Comparison of ENCODE assay signal across 1 cellular context in the genomic region with DNA sequence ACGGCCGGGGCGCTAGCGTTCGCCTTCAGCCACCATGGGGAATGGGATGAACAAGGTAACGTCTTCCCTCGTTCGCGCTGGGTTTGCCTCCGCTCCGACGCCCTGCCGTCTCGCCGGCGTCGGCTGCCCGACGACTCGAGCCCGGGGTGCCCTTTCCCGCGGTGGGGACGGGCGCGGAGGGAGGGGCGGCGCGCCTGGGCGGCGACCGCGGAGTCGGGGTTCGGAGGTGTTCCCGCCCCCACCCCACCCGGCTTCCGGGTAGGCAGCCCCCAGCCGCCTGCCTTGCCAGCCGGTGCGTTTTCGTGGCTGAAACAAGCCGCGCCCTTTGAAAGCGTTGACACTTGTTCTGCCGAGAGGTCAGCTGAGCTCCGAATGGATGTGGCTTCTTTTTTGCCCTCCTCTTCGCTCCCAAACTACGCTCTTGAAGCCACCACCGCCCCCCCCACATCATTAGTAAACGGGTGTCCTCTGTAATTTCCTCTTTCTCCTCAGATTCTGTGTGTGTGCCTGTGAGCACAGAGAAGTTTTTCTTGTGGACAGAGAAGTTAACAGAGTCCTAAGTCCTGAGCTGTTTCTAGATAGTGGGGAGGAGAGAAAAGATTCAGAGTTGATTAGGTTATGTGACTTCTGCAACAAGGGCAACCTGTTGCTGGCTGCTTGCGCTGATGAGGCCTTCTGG.
TF ChIP-seq lines count a peak whose summit lies in the region.

No MANE protein-coding gene starts in this region.

TF ChIP-seq in HepG2, 621 proteins besides CTCF, POLR2A, EP300 and RAD21 (continued from another document and continues in another):
- TF ChIP-seq, protein P1, sequence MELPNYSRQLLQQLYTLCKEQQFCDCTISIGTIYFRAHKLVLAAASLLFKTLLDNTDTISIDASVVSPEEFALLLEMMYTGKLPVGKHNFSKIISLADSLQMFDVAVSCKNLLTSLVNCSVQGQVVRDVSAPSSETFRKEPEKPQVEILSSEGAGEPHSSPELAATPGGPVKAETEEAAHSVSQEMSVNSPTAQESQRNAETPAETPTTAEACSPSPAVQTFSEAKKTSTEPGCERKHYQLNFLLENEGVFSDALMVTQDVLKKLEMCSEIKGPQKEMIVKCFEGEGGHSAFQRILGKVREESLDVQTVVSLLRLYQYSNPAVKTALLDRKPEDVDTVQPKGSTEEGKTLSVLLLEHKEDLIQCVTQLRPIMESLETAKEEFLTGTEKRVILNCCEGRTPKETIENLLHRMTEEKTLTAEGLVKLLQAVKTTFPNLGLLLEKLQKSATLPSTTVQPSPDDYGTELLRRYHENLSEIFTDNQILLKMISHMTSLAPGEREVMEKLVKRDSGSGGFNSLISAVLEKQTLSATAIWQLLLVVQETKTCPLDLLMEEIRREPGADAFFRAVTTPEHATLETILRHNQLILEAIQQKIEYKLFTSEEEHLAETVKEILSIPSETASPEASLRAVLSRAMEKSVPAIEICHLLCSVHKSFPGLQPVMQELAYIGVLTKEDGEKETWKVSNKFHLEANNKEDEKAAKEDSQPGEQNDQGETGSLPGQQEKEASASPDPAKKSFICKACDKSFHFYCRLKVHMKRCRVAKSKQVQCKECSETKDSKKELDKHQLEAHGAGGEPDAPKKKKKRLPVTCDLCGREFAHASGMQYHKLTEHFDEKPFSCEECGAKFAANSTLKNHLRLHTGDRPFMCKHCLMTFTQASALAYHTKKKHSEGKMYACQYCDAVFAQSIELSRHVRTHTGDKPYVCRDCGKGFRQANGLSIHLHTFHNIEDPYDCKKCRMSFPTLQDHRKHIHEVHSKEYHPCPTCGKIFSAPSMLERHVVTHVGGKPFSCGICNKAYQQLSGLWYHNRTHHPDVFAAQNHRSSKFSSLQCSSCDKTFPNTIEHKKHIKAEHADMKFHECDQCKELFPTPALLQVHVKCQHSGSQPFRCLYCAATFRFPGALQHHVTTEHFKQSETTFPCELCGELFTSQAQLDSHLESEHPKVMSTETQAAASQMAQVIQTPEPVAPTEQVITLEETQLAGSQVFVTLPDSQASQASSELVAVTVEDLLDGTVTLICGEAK (IDR thresholded peaks at IDR 0.05): no peak
- TF ChIP-seq, protein P1 (CRISPR knock-in tag; IDR thresholded peaks at IDR 0.05): peak; percentile 64; the same call in 1 of the 2 replicates
- no peak for TF ChIP-seq ZNF383 (CRISPR knock-in tag; IDR thresholded peaks at IDR 0.05; ENCODE audit: borderline replicate concordance)
- TF ChIP-seq ISL2 (CRISPR knock-in tag; IDR thresholded peaks at IDR 0.05): peak; percentile 34; the same call in 1 of the 2 replicates
- TF ChIP-seq, protein P2, sequence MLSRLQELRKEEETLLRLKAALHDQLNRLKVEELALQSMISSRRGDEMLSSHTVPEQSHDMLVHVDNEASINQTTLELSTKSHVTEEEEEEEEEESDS (CRISPR knock-in tag; IDR thresholded peaks at IDR 0.05; ENCODE audit: borderline replicate concordance): no peak
- TF ChIP-seq PTBP1 (IDR thresholded peaks at IDR 0.05; ENCODE audit: low read depth, low read length, poor library complexity, severe bottlenecking): peak; percentile 90
- peak; percentile 64; the same call in 1 of the 2 replicates for TF ChIP-seq SPEN (CRISPR knock-in tag; IDR thresholded peaks at IDR 0.05; ENCODE audit: low read depth)
- peak; percentile 71; the same call in 1 of the 2 replicates for TF ChIP-seq MYC (CRISPR knock-in tag; IDR thresholded peaks at IDR 0.05; ENCODE audit: borderline replicate concordance)
- no peak for TF ChIP-seq ISX (CRISPR knock-in tag; conservative IDR thresholded peaks at IDR 0.05)
- TF ChIP-seq SRSF4 (IDR thresholded peaks at IDR 0.05; ENCODE audit: low read depth, low read length, poor library complexity, severe bottlenecking): no peak
- no peak for TF ChIP-seq ZNF569 (CRISPR knock-in tag; IDR thresholded peaks at IDR 0.05; ENCODE audit: borderline replicate concordance)
- no peak for TF ChIP-seq ZNF703 (CRISPR knock-in tag; IDR thresholded peaks at IDR 0.05; ENCODE audit: borderline replicate concordance)
- peak; percentile 82; the same call in 1 of the 2 replicates for TF ChIP-seq ZNF547 (CRISPR knock-in tag; IDR thresholded peaks at IDR 0.05)
- TF ChIP-seq ERF (CRISPR knock-in tag; IDR thresholded peaks at IDR 0.05): no peak
- TF ChIP-seq TCF12 (IDR thresholded peaks at IDR 0.05): no peak
- TF ChIP-seq TCF12 (CRISPR knock-in tag; IDR thresholded peaks at IDR 0.05): no peak
- TF ChIP-seq, protein P3, sequence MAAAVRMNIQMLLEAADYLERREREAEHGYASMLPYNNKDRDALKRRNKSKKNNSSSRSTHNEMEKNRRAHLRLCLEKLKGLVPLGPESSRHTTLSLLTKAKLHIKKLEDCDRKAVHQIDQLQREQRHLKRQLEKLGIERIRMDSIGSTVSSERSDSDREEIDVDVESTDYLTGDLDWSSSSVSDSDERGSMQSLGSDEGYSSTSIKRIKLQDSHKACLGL (CRISPR knock-in tag; IDR thresholded peaks at IDR 0.05): peak; percentile 60; the same call in 1 of the 2 replicates
- TF ChIP-seq ZNF225 (CRISPR knock-in tag; IDR thresholded peaks at IDR 0.05): peak; percentile 87; the same call in 1 of the 2 replicates
- TF ChIP-seq JUNB (CRISPR knock-in tag; IDR thresholded peaks at IDR 0.05; ENCODE audit: borderline replicate concordance): peak; percentile 49; the same call in 1 of the 2 replicates
- TF ChIP-seq MED8 (CRISPR knock-in tag; IDR thresholded peaks at IDR 0.05; ENCODE audit: insufficient replicate concordance): peak; percentile 77
- no peak; the same call in 1 of the 2 replicates for TF ChIP-seq ONECUT2 (CRISPR knock-in tag; IDR thresholded peaks at IDR 0.05)
- TF ChIP-seq, protein P4, sequence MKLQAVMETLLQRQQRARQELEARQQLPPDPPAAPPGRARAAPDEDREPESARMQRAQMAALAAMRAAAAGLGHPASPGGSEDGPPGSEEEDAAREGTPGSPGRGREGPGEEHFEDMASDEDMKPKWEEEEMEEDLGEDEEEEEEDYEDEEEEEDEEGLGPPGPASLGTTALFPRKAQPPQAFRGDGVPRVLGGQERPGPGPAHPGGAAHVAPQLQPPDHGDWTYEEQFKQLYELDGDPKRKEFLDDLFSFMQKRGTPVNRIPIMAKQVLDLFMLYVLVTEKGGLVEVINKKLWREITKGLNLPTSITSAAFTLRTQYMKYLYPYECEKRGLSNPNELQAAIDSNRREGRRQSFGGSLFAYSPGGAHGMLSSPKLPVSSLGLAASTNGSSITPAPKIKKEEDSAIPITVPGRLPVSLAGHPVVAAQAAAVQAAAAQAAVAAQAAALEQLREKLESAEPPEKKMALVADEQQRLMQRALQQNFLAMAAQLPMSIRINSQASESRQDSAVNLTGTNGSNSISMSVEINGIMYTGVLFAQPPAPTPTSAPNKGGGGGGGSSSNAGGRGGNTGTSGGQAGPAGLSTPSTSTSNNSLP (IDR thresholded peaks at IDR 0.05; ENCODE audit: low read depth, low read length): no peak
- no peak for TF ChIP-seq SOX5 (CRISPR knock-in tag; IDR thresholded peaks at IDR 0.05; ENCODE audit: borderline replicate concordance)
- no peak; the same call in 1 of the 2 replicates for TF ChIP-seq PRMT3 (CRISPR knock-in tag; IDR thresholded peaks at IDR 0.05; ENCODE audit: borderline replicate concordance, low read depth)
- TF ChIP-seq GABPA (IDR thresholded peaks at IDR 0.05; ENCODE audit: low read depth, low read length): no peak
- peak; percentile 40; the same call in 1 of the 2 replicates for TF ChIP-seq GABPA (CRISPR knock-in tag; IDR thresholded peaks at IDR 0.05; ENCODE audit: low read depth)
- no peak for TF ChIP-seq TCF7 (IDR thresholded peaks at IDR 0.05; ENCODE audit: low read depth)
- TF ChIP-seq ZNF530 (CRISPR knock-in tag; IDR thresholded peaks at IDR 0.05; ENCODE audit: low read depth): no peak
- TF ChIP-seq RFX5 (IDR thresholded peaks at IDR 0.05; ENCODE audit: low read depth, low read length): no peak
- TF ChIP-seq, protein P5, sequence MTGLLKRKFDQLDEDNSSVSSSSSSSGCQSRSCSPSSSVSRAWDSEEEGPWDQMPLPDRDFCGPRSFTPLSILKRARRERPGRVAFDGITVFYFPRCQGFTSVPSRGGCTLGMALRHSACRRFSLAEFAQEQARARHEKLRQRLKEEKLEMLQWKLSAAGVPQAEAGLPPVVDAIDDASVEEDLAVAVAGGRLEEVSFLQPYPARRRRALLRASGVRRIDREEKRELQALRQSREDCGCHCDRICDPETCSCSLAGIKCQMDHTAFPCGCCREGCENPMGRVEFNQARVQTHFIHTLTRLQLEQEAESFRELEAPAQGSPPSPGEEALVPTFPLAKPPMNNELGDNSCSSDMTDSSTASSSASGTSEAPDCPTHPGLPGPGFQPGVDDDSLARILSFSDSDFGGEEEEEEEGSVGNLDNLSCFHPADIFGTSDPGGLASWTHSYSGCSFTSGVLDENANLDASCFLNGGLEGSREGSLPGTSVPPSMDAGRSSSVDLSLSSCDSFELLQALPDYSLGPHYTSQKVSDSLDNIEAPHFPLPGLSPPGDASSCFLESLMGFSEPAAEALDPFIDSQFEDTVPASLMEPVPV (CRISPR knock-in tag; IDR thresholded peaks at IDR 0.05): no peak; the same call in 1 of the 2 replicates
- TF ChIP-seq, protein P6, sequence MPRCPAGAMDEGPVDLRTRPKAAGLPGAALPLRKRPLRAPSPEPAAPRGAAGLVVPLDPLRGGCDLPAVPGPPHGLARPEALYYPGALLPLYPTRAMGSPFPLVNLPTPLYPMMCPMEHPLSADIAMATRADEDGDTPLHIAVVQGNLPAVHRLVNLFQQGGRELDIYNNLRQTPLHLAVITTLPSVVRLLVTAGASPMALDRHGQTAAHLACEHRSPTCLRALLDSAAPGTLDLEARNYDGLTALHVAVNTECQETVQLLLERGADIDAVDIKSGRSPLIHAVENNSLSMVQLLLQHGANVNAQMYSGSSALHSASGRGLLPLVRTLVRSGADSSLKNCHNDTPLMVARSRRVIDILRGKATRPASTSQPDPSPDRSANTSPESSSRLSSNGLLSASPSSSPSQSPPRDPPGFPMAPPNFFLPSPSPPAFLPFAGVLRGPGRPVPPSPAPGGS (CRISPR knock-in tag; IDR thresholded peaks at IDR 0.05): peak; percentile 94; the same call in 1 of the 2 replicates
- TF ChIP-seq, protein P7, sequence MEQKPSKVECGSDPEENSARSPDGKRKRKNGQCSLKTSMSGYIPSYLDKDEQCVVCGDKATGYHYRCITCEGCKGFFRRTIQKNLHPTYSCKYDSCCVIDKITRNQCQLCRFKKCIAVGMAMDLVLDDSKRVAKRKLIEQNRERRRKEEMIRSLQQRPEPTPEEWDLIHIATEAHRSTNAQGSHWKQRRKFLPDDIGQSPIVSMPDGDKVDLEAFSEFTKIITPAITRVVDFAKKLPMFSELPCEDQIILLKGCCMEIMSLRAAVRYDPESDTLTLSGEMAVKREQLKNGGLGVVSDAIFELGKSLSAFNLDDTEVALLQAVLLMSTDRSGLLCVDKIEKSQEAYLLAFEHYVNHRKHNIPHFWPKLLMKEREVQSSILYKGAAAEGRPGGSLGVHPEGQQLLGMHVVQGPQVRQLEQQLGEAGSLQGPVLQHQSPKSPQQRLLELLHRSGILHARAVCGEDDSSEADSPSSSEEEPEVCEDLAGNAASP (CRISPR knock-in tag; IDR thresholded peaks at IDR 0.05; ENCODE audit: borderline replicate concordance): no peak; the same call in 1 of the 2 replicates
- no peak for TF ChIP-seq ZSCAN29 (CRISPR knock-in tag; conservative IDR thresholded peaks at IDR 0.05)
- no peak for TF ChIP-seq RCOR2 (CRISPR knock-in tag; IDR thresholded peaks at IDR 0.05)
- no peak; the same call in 1 of the 2 replicates for TF ChIP-seq ZNF670 (CRISPR knock-in tag; IDR thresholded peaks at IDR 0.05; ENCODE audit: borderline replicate concordance)
- TF ChIP-seq, protein P8, sequence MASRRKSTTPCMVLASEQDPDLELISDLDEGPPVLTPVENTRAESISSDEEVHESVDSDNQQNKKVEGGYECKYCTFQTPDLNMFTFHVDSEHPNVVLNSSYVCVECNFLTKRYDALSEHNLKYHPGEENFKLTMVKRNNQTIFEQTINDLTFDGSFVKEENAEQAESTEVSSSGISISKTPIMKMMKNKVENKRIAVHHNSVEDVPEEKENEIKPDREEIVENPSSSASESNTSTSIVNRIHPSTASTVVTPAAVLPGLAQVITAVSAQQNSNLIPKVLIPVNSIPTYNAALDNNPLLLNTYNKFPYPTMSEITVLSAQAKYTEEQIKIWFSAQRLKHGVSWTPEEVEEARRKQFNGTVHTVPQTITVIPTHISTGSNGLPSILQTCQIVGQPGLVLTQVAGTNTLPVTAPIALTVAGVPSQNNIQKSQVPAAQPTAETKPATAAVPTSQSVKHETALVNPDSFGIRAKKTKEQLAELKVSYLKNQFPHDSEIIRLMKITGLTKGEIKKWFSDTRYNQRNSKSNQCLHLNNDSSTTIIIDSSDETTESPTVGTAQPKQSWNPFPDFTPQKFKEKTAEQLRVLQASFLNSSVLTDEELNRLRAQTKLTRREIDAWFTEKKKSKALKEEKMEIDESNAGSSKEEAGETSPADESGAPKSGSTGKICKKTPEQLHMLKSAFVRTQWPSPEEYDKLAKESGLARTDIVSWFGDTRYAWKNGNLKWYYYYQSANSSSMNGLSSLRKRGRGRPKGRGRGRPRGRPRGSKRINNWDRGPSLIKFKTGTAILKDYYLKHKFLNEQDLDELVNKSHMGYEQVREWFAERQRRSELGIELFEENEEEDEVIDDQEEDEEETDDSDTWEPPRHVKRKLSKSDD (CRISPR knock-in tag; IDR thresholded peaks at IDR 0.05; ENCODE audit: low read depth): peak; percentile 27; the same call in 1 of the 2 replicates
- TF ChIP-seq TBX3 (IDR thresholded peaks at IDR 0.05; ENCODE audit: borderline replicate concordance): no peak
- peak; percentile 24; the same call in 1 of the 2 replicates for TF ChIP-seq HCFC1 (IDR thresholded peaks at IDR 0.05; ENCODE audit: low read depth, low read length)
- TF ChIP-seq FOXM1 (CRISPR knock-in tag; IDR thresholded peaks at IDR 0.05): no peak
- no peak for TF ChIP-seq CC2D1A (CRISPR knock-in tag; IDR thresholded peaks at IDR 0.05)
- TF ChIP-seq ZNF160 (CRISPR knock-in tag; IDR thresholded peaks at IDR 0.05): no peak
- no peak for TF ChIP-seq KAT2B (IDR thresholded peaks at IDR 0.05; ENCODE audit: borderline replicate concordance, low read depth, low read length)
